21 cellular contexts compared by ENCODE assay signal in genomic region chr9:98009437-98009836, GRCh38. TPM values are rescaled to one million over a fixed set of nuclear protein-coding genes. Genes with fewer than 3 reads are reported as not detected.
DNase-seq lines count a peak whose midpoint lies in the region; ATAC-seq and TF ChIP-seq lines count a peak whose summit lies in the region.
"Had no signal": no experiment of that assay in that cellular context is flagged by ENCODE, and none has a peak within 500 bp of the region (broad histone marks: within the 10 kb centered on the region; RNA-seq: fewer than 3 reads in every experiment).

No MANE protein-coding gene starts in this region.

- peak overlapping the region; percentile 75 for H3K27ac Mint-ChIP-seq in CD8-positive, alpha-beta T cell
- peak overlapping the region; percentile 76 for H3K27ac Mint-ChIP-seq in activated naive CD8-positive, alpha-beta T cell treated with anti-CD3 and anti-CD28 coated beads, Interleukin-2, amount 50 U/mL, for 24 hours
- H3K27ac Mint-ChIP-seq: activated naive CD8-positive, alpha-beta T cell treated with anti-CD3 and anti-CD28 coated beads, Interleukin-2, amount 10 ng/mL, durations not matched to agents 7 days and 5 days had no signal

- H3K79me2 ChIP-seq in ACC112 (ENCODE audit: control insufficient read depth, insufficient read depth, low read length, unreplicated experiment) = peaks cover 32% of the 10 kb centered on the region

- intact Hi-C loops in CD8-positive, alpha-beta T cell (cut with DNase I, micrococcal nuclease) = no loop called here
- intact Hi-C loops in left colon (cut with DNase I, micrococcal nuclease) = no loop called here

- no peak for DNase-seq in CD8-positive, alpha-beta T cell
- no peak for DNase-seq in activated naive CD8-positive, alpha-beta T cell treated with anti-CD3 and anti-CD28 coated beads, Interleukin-2, amount 50 U/mL, for 24 hours
- peak; percentile 37 for DNase-seq in myocyte (ENCODE audit: low read depth)
- no peak for DNase-seq in left colon
- DNase-seq in GM20000 (ENCODE audit: low spot score) = no peak
- DNase-seq in AG20443 (ENCODE audit: low spot score) = no peak
- DNase-seq: activated naive CD8-positive, alpha-beta T cell treated with anti-CD3 and anti-CD28 coated beads, Interleukin-2, amount 10 ng/mL, durations not matched to agents 7 days and 5 days; GDM1; hypothalamus; kidney; mesendoderm; MG63; NCI-H187; NK-92 treated with Interleukin-12 subunit alpha and Interleukin-12 subunit beta, amount 100 ng/mL, for 24 hours; occipital lobe; sigmoid colon; testis had no signal

- no peaks in the 10 kb centered on the region for H3K9me3 Mint-ChIP-seq in CD8-positive, alpha-beta T cell
- no peaks in the 10 kb centered on the region for H3K9me3 Mint-ChIP-seq in activated naive CD8-positive, alpha-beta T cell treated with anti-CD3 and anti-CD28 coated beads, Interleukin-2, amount 50 U/mL, for 24 hours
- H3K9me3 Mint-ChIP-seq: activated naive CD8-positive, alpha-beta T cell treated with anti-CD3 and anti-CD28 coated beads, Interleukin-2, amount 10 ng/mL, durations not matched to agents 7 days and 5 days; T-helper 2 cell treated with Interferon-gamma antibody and Interleukin-4, amounts not matched to agents 5 μg/mL and 100 μg/mL, for 36 hours had no signal

- no peaks in the 10 kb centered on the region for H3K27me3 Mint-ChIP-seq in CD8-positive, alpha-beta T cell (ENCODE audit: low read depth)
- no peaks in the 10 kb centered on the region for H3K27me3 Mint-ChIP-seq in activated naive CD8-positive, alpha-beta T cell treated with anti-CD3 and anti-CD28 coated beads, Interleukin-2, amount 50 U/mL, for 24 hours
- H3K27me3 Mint-ChIP-seq: activated naive CD8-positive, alpha-beta T cell treated with anti-CD3 and anti-CD28 coated beads, Interleukin-2, amount 10 ng/mL, durations not matched to agents 7 days and 5 days had no signal

- 0 out of 2 replicates have a peak overlapping the region, but pooled peaks have one; percentile 43 for H3K4me3 ChIP-seq in ACC112 (ENCODE audit: low read depth, low read length)
- no peak overlapping the region for H3K4me3 ChIP-seq in CD8-positive, alpha-beta T cell (ENCODE audit: low read depth, low read length)
- H3K4me3 ChIP-seq: MG63, sigmoid colon, testis had no signal

- no peak for TF ChIP-seq CTCF in CD8-positive, alpha-beta T cell (IDR thresholded peaks at IDR 0.05)
- TF ChIP-seq CTCF in GM20000 (IDR thresholded peaks at IDR 0.05; ENCODE audit: extremely low read depth, missing control alignments) = no peak

- peaks cover 50% of the 10 kb centered on the region for H3K4me1 ChIP-seq in ACC112 (ENCODE audit: control insufficient read depth, insufficient read depth, low read length, unreplicated experiment)
- H3K4me1 ChIP-seq in CD8-positive, alpha-beta T cell (ENCODE audit: insufficient read depth, low read length) = no peaks in the 10 kb centered on the region
- H3K4me1 ChIP-seq: testis had no signal

- H3K27ac ChIP-seq in ACC112 (ENCODE audit: low read depth, low read length) = peak overlapping the region; percentile 70
- no peak overlapping the region for H3K27ac ChIP-seq in CD8-positive, alpha-beta T cell (ENCODE audit: low read depth, low read length)
- H3K27ac ChIP-seq: testis had no signal

- CTCF ChIA-PET in CD8-positive, alpha-beta T cell (lab: Charles Lee) = no interaction called here

- peaks cover 35% of the 10 kb centered on the region for H3K4me1 Mint-ChIP-seq in CD8-positive, alpha-beta T cell (ENCODE audit: low read depth)
- peaks cover 43% of the 10 kb centered on the region for H3K4me1 Mint-ChIP-seq in activated naive CD8-positive, alpha-beta T cell treated with anti-CD3 and anti-CD28 coated beads, Interleukin-2, amount 50 U/mL, for 24 hours

- peaks cover 56% of the 10 kb centered on the region for H3K36me3 ChIP-seq in ACC112 (ENCODE audit: insufficient read depth, low read length)
- H3K36me3 ChIP-seq in CD8-positive, alpha-beta T cell (ENCODE audit: insufficient read depth, low read length) = peaks cover 60% of the 10 kb centered on the region

- no peak overlapping the region for H2AFZ ChIP-seq in ACC112 (ENCODE audit: low read length, unreplicated experiment)

- ATAC-seq in CD8-positive, alpha-beta T cell = no peak
- no peak for ATAC-seq in activated naive CD8-positive, alpha-beta T cell treated with anti-CD3 and anti-CD28 coated beads, Interleukin-2, amount 50 U/mL, for 24 hours
- ATAC-seq in left colon (no peak), HG03520 (IDR thresholded peaks at IDR 0.05; ENCODE audit: unreplicated experiment) (no peak)
- ATAC-seq: activated CD4-positive, CD25-positive, alpha-beta regulatory T cell treated with anti-CD3 and anti-CD28 coated beads, Interleukin-2, amount 50 U/mL, for 24 hours had no signal

- H3K4me3 Mint-ChIP-seq in CD8-positive, alpha-beta T cell = no peak overlapping the region
- no peak overlapping the region for H3K4me3 Mint-ChIP-seq in activated naive CD8-positive, alpha-beta T cell treated with anti-CD3 and anti-CD28 coated beads, Interleukin-2, amount 50 U/mL, for 24 hours
- H3K4me3 Mint-ChIP-seq: activated naive CD8-positive, alpha-beta T cell treated with anti-CD3 and anti-CD28 coated beads, Interleukin-2, amount 10 ng/mL, durations not matched to agents 7 days and 5 days; T-helper 2 cell treated with Interferon-gamma antibody and Interleukin-4, amounts not matched to agents 5 μg/mL and 100 μg/mL, for 36 hours had no signal

- no peaks in the 10 kb centered on the region for H3K9me3 ChIP-seq in CD8-positive, alpha-beta T cell (ENCODE audit: low read length)
- H3K9me3 ChIP-seq: MG63, sigmoid colon, testis had no signal

- H3K36me3 Mint-ChIP-seq in CD8-positive, alpha-beta T cell = peaks cover 86% of the 10 kb centered on the region
- H3K36me3 Mint-ChIP-seq in activated naive CD8-positive, alpha-beta T cell treated with anti-CD3 and anti-CD28 coated beads, Interleukin-2, amount 50 U/mL, for 24 hours (ENCODE audit: low read depth) = peaks cover 84% of the 10 kb centered on the region

- POLR2A ChIA-PET in CD8-positive, alpha-beta T cell (lab: Charles Lee) = no interaction called here

- H3K27me3 ChIP-seq in ACC112 (ENCODE audit: insufficient read depth, low read length) = no peaks in the 10 kb centered on the region
- H3K27me3 ChIP-seq in CD8-positive, alpha-beta T cell (ENCODE audit: insufficient read depth, low read length) = no peaks in the 10 kb centered on the region
- H3K27me3 ChIP-seq: MG63, sigmoid colon, testis had no signal

RNA-seq across cellular contexts. Expression of gene ANP32B, which starts 26.3 kb away (rescaled TPM):
- total RNA-seq in CD8-positive, alpha-beta T cell = 100 to 1,000 TPM; 168 to 177 TPM
- total RNA-seq in myocyte (7.0 and 7.1 TPM in 2 replicates), left colon (100 to 1,000 TPM in 1 of 2 donors, 10 to 100 TPM in 1; 98.2 to 137 TPM)
- polyA plus RNA-seq in myocyte (2012) = 88.5 TPM

RNA-seq across cellular contexts. Expression of gene NANS, which starts 47.1 kb away (rescaled TPM):
- total RNA-seq in CD8-positive, alpha-beta T cell = 10 to 100 TPM; 84.6 to 92.5 TPM
- total RNA-seq in myocyte (57.0 and 64.2 TPM in 2 replicates), left colon (100 to 1,000 TPM; 231 to 527 TPM)
- 83.3 TPM for polyA plus RNA-seq in myocyte (2012)

Comparison
In these comparisons a context has a peak if more than half of its experiments do, and no peak if none do; other contexts are left out.
1. RNA of gene ANP32B, which starts 26.3 kb away (total RNA-seq): 168 to 177 TPM in CD8-positive, alpha-beta T cell and 98.2 to 137 TPM in left colon; 7.0 to 7.1 TPM in myocyte; every median in the first group is over 10 times any median in the second.